In the genomic region with DNA sequence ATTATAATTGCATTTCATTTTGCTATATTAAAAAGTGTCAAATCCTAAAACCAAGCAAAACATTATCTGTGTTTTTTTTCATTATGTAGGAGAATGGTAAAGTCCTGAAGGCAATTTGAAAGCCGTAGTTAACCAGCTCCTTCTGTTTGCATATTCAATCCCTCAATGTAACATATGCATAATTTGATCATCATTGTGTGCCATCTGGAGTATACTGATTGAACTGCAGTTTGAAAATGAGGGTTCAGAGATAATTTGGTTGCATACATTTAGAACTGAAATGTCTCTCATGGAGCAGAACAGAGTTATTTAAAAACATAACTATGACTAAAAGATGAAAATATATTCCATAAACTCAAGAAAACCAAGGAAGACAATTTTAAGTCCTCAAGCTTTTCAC, we compare ENCODE assay signal across 8 cellular contexts.
A peak's percentile ranks its signal among the peaks of the same experiment; 100 is the strongest.
DNase-seq lines count a peak whose midpoint lies in the region; ATAC-seq and TF ChIP-seq lines count a peak whose summit lies in the region.

No MANE protein-coding gene starts in this region.

- no peaks in the 10 kb centered on the region for H3K9me3 ChIP-seq in AG04450 (ENCODE audit: control insufficient read depth, insufficient read depth, low read length)

- H3K4me3 Mint-ChIP-seq in activated CD4-positive, alpha-beta memory T cell treated with anti-CD3 and anti-CD28 coated beads, Interleukin-2, amount 10 ng/mL, durations not matched to agents 7 days and 5 days = no peak overlapping the region

- H3K27ac ChIP-seq in AG04450 (ENCODE audit: low read depth, low read length) = no peak overlapping the region

- no peak overlapping the region for H3K27ac Mint-ChIP-seq in activated CD4-positive, alpha-beta memory T cell treated with anti-CD3 and anti-CD28 coated beads, Interleukin-2, amount 10 ng/mL, durations not matched to agents 7 days and 5 days

- H3K36me3 Mint-ChIP-seq in activated CD4-positive, alpha-beta memory T cell treated with anti-CD3 and anti-CD28 coated beads, Interleukin-2, amount 10 ng/mL, durations not matched to agents 7 days and 5 days (ENCODE audit: low read depth) = no peaks in the 10 kb centered on the region

- TF ChIP-seq CTCF in AG04450 (IDR thresholded peaks at IDR 0.05; ENCODE audit: low read depth, low read length) (peak; percentile 58), fibroblast of pulmonary artery (IDR thresholded peaks at IDR 0.05; ENCODE audit: low read length, missing control alignments) (peak; percentile 60)

- H3K4me3 ChIP-seq in AG04450 (ENCODE audit: low read depth, low read length) (no peak overlapping the region), fibroblast of pulmonary artery (replicated peaks; ENCODE audit: low read depth, low read length) (no peak overlapping the region)

- intact Hi-C loops in posterior cingulate gyrus (cut with DNase I) = loop anchor here (10.0 kb wide), 1 partner anchor 1718 kb away; no protein-coding TSS in a partner anchor

- no peaks in the 10 kb centered on the region for H3K27me3 Mint-ChIP-seq in activated CD4-positive, alpha-beta memory T cell treated with anti-CD3 and anti-CD28 coated beads, Interleukin-2, amount 10 ng/mL, durations not matched to agents 7 days and 5 days

- no peaks in the 10 kb centered on the region for H3K27me3 ChIP-seq in AG04450 (ENCODE audit: control insufficient read depth, insufficient read depth, low read length)

- no peaks in the 10 kb centered on the region for H3K4me1 Mint-ChIP-seq in activated CD4-positive, alpha-beta memory T cell treated with anti-CD3 and anti-CD28 coated beads, Interleukin-2, amount 10 ng/mL, durations not matched to agents 7 days and 5 days

- peaks cover 1% of the 10 kb centered on the region for H3K9me3 Mint-ChIP-seq in activated CD4-positive, alpha-beta memory T cell treated with anti-CD3 and anti-CD28 coated beads, Interleukin-2, amount 10 ng/mL, durations not matched to agents 7 days and 5 days

- CTCF ChIA-PET in AG04450 (lab: Charles Lee) = interaction anchor here (0.6 to 4.8 kb wide), 6 partner anchors 21 to 1725 kb away, joined by 3 to 34 read pairs (median 4); no protein-coding TSS in a partner anchor
- CTCF ChIA-PET in activated CD4-positive, alpha-beta memory T cell treated with anti-CD3 and anti-CD28 coated beads, Interleukin-2, amount 10 ng/mL, durations not matched to agents 7 days and 5 days (lab: Charles Lee) = no interaction called here

- ATAC-seq in GM21423 (IDR thresholded peaks at IDR 0.05; ENCODE audit: unreplicated experiment) (peak; percentile 55), HG02970 (IDR thresholded peaks at IDR 0.05; ENCODE audit: low FRiP score, unreplicated experiment) (no peak)

- POLR2A ChIA-PET in AG04450 (lab: Yijun Ruan, JAX) = no interaction called here
- POLR2A ChIA-PET in activated CD4-positive, alpha-beta memory T cell treated with anti-CD3 and anti-CD28 coated beads, Interleukin-2, amount 10 ng/mL, durations not matched to agents 7 days and 5 days (lab: Charles Lee) = no interaction called here

- DNase-seq in AG04450 (ENCODE audit: low read depth, low spot score) (no peak), NCI-H524 (lab: John Stamatoyannopoulos, UW) (peak; percentile 22 to 70), fibroblast of pulmonary artery (ENCODE audit: low read depth) (peak; percentile 50), NK-92 (lab: John Stamatoyannopoulos, UW; ENCODE audit: unreplicated experiment) (no peak), posterior cingulate gyrus (no peak)
- no peak for DNase-seq in activated CD4-positive, alpha-beta memory T cell treated with anti-CD3 and anti-CD28 coated beads, Interleukin-2, amount 10 ng/mL, durations not matched to agents 7 days and 5 days

Comparison
In these comparisons a context has a peak if more than half of its experiments do, and no peak if none do; other contexts are left out.
1. DNase-seq: peak in NCI-H524 (2 of 2) and fibroblast of pulmonary artery (single experiment); none in AG04450 (single experiment), NK-92 (single experiment), posterior cingulate gyrus (0 of 10) and activated CD4-positive, alpha-beta memory T cell treated with anti-CD3 and anti-CD28 coated beads, Interleukin-2, amount 10 ng/mL, durations not matched to agents 7 days and 5 days (single experiment).